ENCODE assay signal across 10 cellular contexts in genomic region chr4:94454405-94454804, GRCh38. TPM values are rescaled to one million over a fixed set of nuclear protein-coding genes. Genes with fewer than 3 reads are reported as not detected.
DNase-seq lines count a peak whose midpoint lies in the region; ATAC-seq and TF ChIP-seq lines count a peak whose summit lies in the region.
"Had no signal": no experiment of that assay in that cellular context is flagged by ENCODE, and none has a peak within 500 bp of the region (broad histone marks: within the 10 kb centered on the region; RNA-seq: fewer than 3 reads in every experiment).

No MANE protein-coding gene starts in this region.

- H3K27ac Mint-ChIP-seq in activated T-helper 2 cell treated with anti-CD3 and anti-CD28 coated beads, Interferon-gamma antibody, Interleukin-2, Interleukin-4, amounts not matched to agents 10 μg/mL and 5 μg/mL and 100 μg/mL, durations not matched to agents 14 hours and 24 hours and 36 hours: no peak overlapping the region

- ATAC-seq in left ventricle myocardium superior (no peak), GM18502 (IDR thresholded peaks at IDR 0.05; ENCODE audit: poor library complexity, unreplicated experiment) (no peak)

- no peak for TF ChIP-seq CTCF in left ventricle myocardium inferior (IDR thresholded peaks at IDR 0.05; ENCODE audit: borderline replicate concordance)

- H3K9me3 ChIP-seq in left ventricle myocardium inferior (replicated peaks) (no peaks in the 10 kb centered on the region), muscle layer of duodenum (ENCODE audit: control insufficient read depth in 1 of 2, low read length in 2 of 2) (no peaks in the 10 kb centered on the region)

- no peaks in the 10 kb centered on the region for H3K9me3 Mint-ChIP-seq in activated T-helper 2 cell treated with anti-CD3 and anti-CD28 coated beads, Interferon-gamma antibody, Interleukin-2, Interleukin-4, amounts not matched to agents 10 μg/mL and 5 μg/mL and 100 μg/mL, durations not matched to agents 14 hours and 24 hours and 36 hours

- H3K27ac ChIP-seq in left ventricle myocardium inferior (replicated peaks) (peak overlapping the region; percentile 99), muscle layer of duodenum (ENCODE audit: low read length) (peak overlapping the region; percentile 66)
- H3K27ac ChIP-seq: HL-60 had no signal

- H3K4me1 ChIP-seq in left ventricle myocardium inferior (peaks cover 78% of the 10 kb centered on the region), muscle layer of duodenum (ENCODE audit: control insufficient read depth in 1 of 2, insufficient read depth in 2 of 2, low read length in 2 of 2) (peaks cover 0 to under 1% of the 10 kb centered on the region in 2 donors)

- intact Hi-C loops in left ventricle myocardium inferior (cut with micrococcal nuclease): no loop called here
- intact Hi-C loops in left ventricle myocardium superior (cut with micrococcal nuclease): loop anchor here (5.0 to 10.0 kb wide), 2 partner anchors 42 to 90 kb away; no protein-coding TSS in a partner anchor
- intact Hi-C loops in activated T-helper 2 cell treated with anti-CD3 and anti-CD28 coated beads, Interferon-gamma antibody, Interleukin-2, Interleukin-4, amounts not matched to agents 10 μg/mL and 5 μg/mL and 100 μg/mL, durations not matched to agents 14 hours and 24 hours and 36 hours (cut with micrococcal nuclease): loop anchor here (5.0 kb wide), 3 partner anchors 53 to 247 kb away; partner anchors contain the start of gene SMARCAD1

- no peak for DNase-seq in left ventricle myocardium inferior
- no peak for DNase-seq in left ventricle myocardium superior
- peak; percentile 28 for DNase-seq in dermis blood vessel endothelial cell
- DNase-seq in retina: no peak
- no peak for DNase-seq in activated T-helper 2 cell treated with anti-CD3 and anti-CD28 coated beads, Interferon-gamma antibody, Interleukin-2, Interleukin-4, amounts not matched to agents 10 μg/mL and 5 μg/mL and 100 μg/mL, durations not matched to agents 14 hours and 24 hours and 36 hours (ENCODE audit: low spot score)
- DNase-seq in activated gamma-delta T cell (lab: John Stamatoyannopoulos, UW): no peak
- DNase-seq: T-helper 9 cell had no signal

- peak overlapping the region; percentile 98 for H3K4me3 ChIP-seq in left ventricle myocardium inferior
- peak overlapping the region; percentile 10 to 44 for H3K4me3 ChIP-seq in muscle layer of duodenum (ENCODE audit: low read depth in 1 of 2, low read length in 2 of 2)

- no peaks in the 10 kb centered on the region for H3K27me3 ChIP-seq in left ventricle myocardium inferior (ENCODE audit: low read depth)
- no peaks in the 10 kb centered on the region for H3K27me3 ChIP-seq in muscle layer of duodenum (ENCODE audit: low read depth, low read length)

- H3K36me3 ChIP-seq in left ventricle myocardium inferior: peaks cover 20% of the 10 kb centered on the region
- peaks cover 4 to 16% of the 10 kb centered on the region in 2 donors for H3K36me3 ChIP-seq in muscle layer of duodenum (ENCODE audit: control insufficient read depth in 1 of 2, insufficient read depth in 2 of 2, low read length in 2 of 2)

- peaks cover 10% of the 10 kb centered on the region for H3K36me3 Mint-ChIP-seq in activated T-helper 2 cell treated with anti-CD3 and anti-CD28 coated beads, Interferon-gamma antibody, Interleukin-2, Interleukin-4, amounts not matched to agents 10 μg/mL and 5 μg/mL and 100 μg/mL, durations not matched to agents 14 hours and 24 hours and 36 hours (ENCODE audit: low read depth)

- peaks cover 12% of the 10 kb centered on the region for H3K27me3 Mint-ChIP-seq in activated T-helper 2 cell treated with anti-CD3 and anti-CD28 coated beads, Interferon-gamma antibody, Interleukin-2, Interleukin-4, amounts not matched to agents 10 μg/mL and 5 μg/mL and 100 μg/mL, durations not matched to agents 14 hours and 24 hours and 36 hours (ENCODE audit: low read depth)

- peaks cover 24% of the 10 kb centered on the region for H3K4me1 Mint-ChIP-seq in activated T-helper 2 cell treated with anti-CD3 and anti-CD28 coated beads, Interferon-gamma antibody, Interleukin-2, Interleukin-4, amounts not matched to agents 10 μg/mL and 5 μg/mL and 100 μg/mL, durations not matched to agents 14 hours and 24 hours and 36 hours (ENCODE audit: low read depth)

- H3K4me3 Mint-ChIP-seq in activated T-helper 2 cell treated with anti-CD3 and anti-CD28 coated beads, Interferon-gamma antibody, Interleukin-2, Interleukin-4, amounts not matched to agents 10 μg/mL and 5 μg/mL and 100 μg/mL, durations not matched to agents 14 hours and 24 hours and 36 hours (ENCODE audit: low read depth): no peak overlapping the region

RNA-seq across cellular contexts. Expression of gene PDLIM5, which starts 2.7 kb away (rescaled TPM):
- total RNA-seq in left ventricle myocardium inferior: 982 TPM
- total RNA-seq in left ventricle myocardium superior: 1,169 TPM
- 112 and 113 TPM in 2 replicates for total RNA-seq in dermis blood vessel endothelial cell
- total RNA-seq in activated T-helper 2 cell treated with anti-CD3 and anti-CD28 coated beads, Interferon-gamma antibody, Interleukin-2, Interleukin-4, amounts not matched to agents 10 μg/mL and 5 μg/mL and 100 μg/mL, durations not matched to agents 14 hours and 24 hours and 36 hours: 24.2 and 25.1 TPM in 2 replicates
